Comparison of ENCODE assay signal across 2 cellular contexts in genomic region chrX:28178206-28178605, GRCh38.
"Had no signal": no experiment of that assay in that cellular context is flagged by ENCODE, and none has a peak within 500 bp of the region (broad histone marks: within the 10 kb centered on the region; RNA-seq: fewer than 3 reads in every experiment).

No MANE protein-coding gene starts in this region.

- DNase-seq: GDM1, GF-D8 had no signal
